1 cellular context compared by ENCODE assay signal in genomic region chrX:70133303-70134115, GRCh38.
TF ChIP-seq lines count a peak whose summit lies in the region.

TSS of gene IGBP1 (plus strand) at chrX:70133447. CDS start at chrX:70133948, 501 bp downstream.

TF ChIP-seq in K562, 482 proteins besides CTCF, POLR2A, EP300 and RAD21 (continued from another document and continues in another):
- no peak for TF ChIP-seq BDP1 (IDR thresholded peaks at IDR 0.05; ENCODE audit: insufficient read depth, insufficient read length)
- TF ChIP-seq ZNF584 (CRISPR knock-in tag; IDR thresholded peaks at IDR 0.05; ENCODE audit: low read depth) = no peak
- TF ChIP-seq DACH1 (IDR thresholded peaks at IDR 0.05; ENCODE audit: partially characterized antibody) = peak; percentile 28
- no peak for TF ChIP-seq ZNF217 (CRISPR knock-in tag; IDR thresholded peaks at IDR 0.05)
- 0 out of 2 replicates have a peak, but pooled peaks have one; percentile 25 for TF ChIP-seq GATAD2B (IDR thresholded peaks at IDR 0.05; ENCODE audit: borderline replicate concordance)
- TF ChIP-seq TFAM (CRISPR knock-in tag; conservative IDR thresholded peaks at IDR 0.05) = no peak
- no peak for TF ChIP-seq ZNF668 (CRISPR knock-in tag; IDR thresholded peaks at IDR 0.05)
- TF ChIP-seq ETS1 (conservative IDR thresholded peaks at IDR 0.05; ENCODE audit: control insufficient read depth, low read depth, low read length) = 0 out of 2 replicates have a peak, but pooled peaks have one; percentile 58
- TF ChIP-seq TCF15 (CRISPR knock-in tag; IDR thresholded peaks at IDR 0.05) = no peak
- no peak for TF ChIP-seq ZNF146 (CRISPR knock-in tag; IDR thresholded peaks at IDR 0.05; ENCODE audit: unreplicated experiment)
- no peak for TF ChIP-seq GATAD2A (IDR thresholded peaks at IDR 0.05)
- no peak for TF ChIP-seq ZNF77 (CRISPR knock-in tag; IDR thresholded peaks at IDR 0.05)
- peak; percentile 42; the same call in 1 of the 2 replicates for TF ChIP-seq CTBP1 (IDR thresholded peaks at IDR 0.05; ENCODE audit: borderline replicate concordance)
- TF ChIP-seq FOXO4 (CRISPR knock-in tag; IDR thresholded peaks at IDR 0.05) = no peak
- no peak for TF ChIP-seq ZNF449 (CRISPR knock-in tag; IDR thresholded peaks at IDR 0.05)
- TF ChIP-seq KHSRP (IDR thresholded peaks at IDR 0.05) = no peak
- TF ChIP-seq MTF1 (CRISPR knock-in tag; IDR thresholded peaks at IDR 0.05; ENCODE audit: borderline replicate concordance) = no peak
- no peak for TF ChIP-seq ZNF12 (CRISPR knock-in tag; IDR thresholded peaks at IDR 0.05)
- no peak for TF ChIP-seq NR4A1 (CRISPR knock-in tag; IDR thresholded peaks at IDR 0.05)
- TF ChIP-seq NR4A1 (tag; IDR thresholded peaks at IDR 0.05) = no peak
- no peak for TF ChIP-seq TCFL5 (CRISPR knock-in tag; conservative IDR thresholded peaks at IDR 0.05)
- TF ChIP-seq ZNF740 (CRISPR knock-in tag; IDR thresholded peaks at IDR 0.05) = no peak
- no peak for TF ChIP-seq ZNF740 (tag; IDR thresholded peaks at IDR 0.05)
- TF ChIP-seq SLC30A9 (CRISPR knock-in tag; IDR thresholded peaks at IDR 0.05) = no peak
- no peak for TF ChIP-seq HDAC8 (tag; IDR thresholded peaks at IDR 0.05)
- TF ChIP-seq U2AF2 (optimal IDR thresholded peaks at IDR 0.05; ENCODE audit: low read depth, low read length) = no peak
- no peak for TF ChIP-seq SNIP1 (IDR thresholded peaks at IDR 0.05; ENCODE audit: low read depth)
- TF ChIP-seq NR2F6 (CRISPR knock-in tag; IDR thresholded peaks at IDR 0.05) = no peak
- no peak for TF ChIP-seq CBFA2T3 (IDR thresholded peaks at IDR 0.05)
- TF ChIP-seq NR2C1 (IDR thresholded peaks at IDR 0.05) = peak; percentile 97
- TF ChIP-seq NR2C1 (tag; IDR thresholded peaks at IDR 0.05) = peak; percentile 98
- TF ChIP-seq UBTF (IDR thresholded peaks at IDR 0.05; ENCODE audit: borderline replicate concordance in 1 of 2, low read depth in 2 of 2, low read length in 2 of 2) = no peak
- TF ChIP-seq CBX5 (IDR thresholded peaks at IDR 0.05; ENCODE audit: borderline replicate concordance, low read depth) = no peak
- no peak for TF ChIP-seq PCBP2 (IDR thresholded peaks at IDR 0.05; ENCODE audit: low read depth, low read length, poor library complexity, severe bottlenecking)
- TF ChIP-seq GABPB1 (CRISPR knock-in tag; IDR thresholded peaks at IDR 0.05) = peak; percentile 71
- no peak for TF ChIP-seq KDM1A (IDR thresholded peaks at IDR 0.05)
- peak; percentile 41; the same call in 1 of the 2 replicates for TF ChIP-seq PML (IDR thresholded peaks at IDR 0.05; ENCODE audit: low read length)
- TF ChIP-seq AFF1 (IDR thresholded peaks at IDR 0.05; ENCODE audit: low read depth in 1 of 2, partially characterized antibody in 2 of 2) = no peak
- no peak for TF ChIP-seq FOXJ3 (CRISPR knock-in tag; IDR thresholded peaks at IDR 0.05)
- peak; percentile 78 for TF ChIP-seq C11orf30 (IDR thresholded peaks at IDR 0.05; ENCODE audit: low read depth)
- no peak for TF ChIP-seq ZNF212 (CRISPR knock-in tag; IDR thresholded peaks at IDR 0.05)
- no peak for TF ChIP-seq BACH1 (tag; IDR thresholded peaks at IDR 0.05)
- no peak for TF ChIP-seq NCOA2 (IDR thresholded peaks at IDR 0.05; ENCODE audit: partially characterized antibody in 2 of 2)
- TF ChIP-seq MXI1 (IDR thresholded peaks at IDR 0.05; ENCODE audit: low read depth, low read length) = no peak
- TF ChIP-seq SAP30 (IDR thresholded peaks at IDR 0.05; ENCODE audit: borderline replicate concordance, insufficient read depth, low read depth, low read length, poor library complexity, severe bottlenecking) = peak; percentile 64
- TF ChIP-seq E2F8 (IDR thresholded peaks at IDR 0.05; ENCODE audit: low read depth, partially characterized antibody) = peak; percentile 71
- TF ChIP-seq PTTG1 (tag; IDR thresholded peaks at IDR 0.05; ENCODE audit: low read depth) = no peak
- no peak for TF ChIP-seq CAMTA2 (CRISPR knock-in tag; conservative IDR thresholded peaks at IDR 0.05)
- TF ChIP-seq GTF2B (IDR thresholded peaks at IDR 0.05; ENCODE audit: extremely low read depth, insufficient read length) = no peak
- no peak for TF ChIP-seq PPARD (CRISPR knock-in tag; IDR thresholded peaks at IDR 0.05)
- TF ChIP-seq ZNF408 (CRISPR knock-in tag; IDR thresholded peaks at IDR 0.05; ENCODE audit: low read depth) = no peak
- peak; percentile 36; the same call in 1 of the 2 replicates for TF ChIP-seq ZFX (CRISPR knock-in tag; IDR thresholded peaks at IDR 0.05)
- no peak for TF ChIP-seq XRCC4 (IDR thresholded peaks at IDR 0.05; ENCODE audit: extremely low read depth, insufficient read depth, insufficient read length)
- no peak for TF ChIP-seq ELF4 (CRISPR knock-in tag; IDR thresholded peaks at IDR 0.05)
- no peak for TF ChIP-seq RBM14 (IDR thresholded peaks at IDR 0.05; ENCODE audit: borderline replicate concordance, insufficient read depth, low read depth, low read length)
- no peak for TF ChIP-seq TSC22D4 (tag; IDR thresholded peaks at IDR 0.05)
- no peak for TF ChIP-seq MECOM (CRISPR knock-in tag; IDR thresholded peaks at IDR 0.05)
- TF ChIP-seq SIN3A (IDR thresholded peaks at IDR 0.05; ENCODE audit: borderline replicate concordance in 2 of 2, control insufficient read depth in 1 of 2, low read depth in 2 of 2, low read length in 2 of 2) = peak; percentile 17 to 44; a peak in 2 of 4 replicates
- TF ChIP-seq ZNF436 (CRISPR knock-in tag; IDR thresholded peaks at IDR 0.05) = no peak
- no peak for TF ChIP-seq SREBF1 (IDR thresholded peaks at IDR 0.05; ENCODE audit: borderline replicate concordance, low read depth, low read length)
- TF ChIP-seq HMGN3 (IDR thresholded peaks at IDR 0.05; ENCODE audit: borderline replicate concordance, extremely low read depth, insufficient read length, low read depth, low read length) = no peak
- TF ChIP-seq ARID1B (IDR thresholded peaks at IDR 0.05) = peak; percentile 28; the same call in 1 of the 2 replicates
- TF ChIP-seq CBX8 (IDR thresholded peaks at IDR 0.05; ENCODE audit: borderline replicate concordance, extremely low read depth, low read depth, low read length, poor library complexity, severe bottlenecking) = no peak
